Comparison of ENCODE assay signal across 1 cellular context in genomic region chr1:152029937-152030211, GRCh38.
TF ChIP-seq lines count a peak whose summit lies in the region.

No MANE protein-coding gene starts in this region.

TF ChIP-seq in H1, 55 proteins besides CTCF, POLR2A, EP300 and RAD21:
- TF ChIP-seq SP1 (IDR thresholded peaks at IDR 0.05; ENCODE audit: low read depth, low read length) (no peak), E2F6 (IDR thresholded peaks at IDR 0.05) (no peak), KDM4A (IDR thresholded peaks at IDR 0.05; ENCODE audit: low read depth, low read length, severe bottlenecking) (no peak), EZH2 (IDR thresholded peaks at IDR 0.05; ENCODE audit: low read depth, low read length, severe bottlenecking) (no peak), BACH1 (IDR thresholded peaks at IDR 0.05; ENCODE audit: low read length) (no peak), USF2 (IDR thresholded peaks at IDR 0.05; ENCODE audit: low read length) (no peak)
